In the genomic region with DNA sequence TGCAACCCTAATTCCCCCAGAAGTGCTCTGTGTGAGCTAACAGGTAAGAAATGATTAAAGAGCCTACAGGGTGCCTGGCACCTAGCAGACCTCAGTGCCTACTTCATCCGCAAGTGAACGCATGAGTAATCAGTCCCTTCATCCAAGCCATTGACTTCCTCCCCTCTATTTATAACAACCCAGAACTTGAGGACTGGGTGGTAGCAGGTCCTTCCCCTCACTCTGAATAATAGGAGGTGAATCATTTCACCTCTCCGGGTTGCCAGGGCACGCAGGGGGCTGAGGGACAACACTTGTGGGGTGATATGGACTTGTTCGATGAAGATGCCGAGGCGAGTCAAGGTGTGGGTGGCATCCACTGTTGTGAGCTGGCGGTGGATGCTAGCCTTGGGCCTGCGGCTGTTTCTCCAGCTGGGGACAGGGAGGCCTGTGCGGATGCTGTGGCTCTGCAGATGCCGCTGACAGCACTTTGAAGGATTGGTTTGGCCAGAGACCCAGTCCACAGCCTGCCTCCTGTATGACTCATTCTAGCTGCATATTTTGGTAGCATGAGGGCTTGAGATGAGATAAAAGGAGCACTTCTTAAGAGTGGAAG, we compare ENCODE assay signal across 8 cellular contexts. TPM values are rescaled to one million over a fixed set of nuclear protein-coding genes. Genes with fewer than 3 reads are reported as not detected.
DNase-seq lines count a peak whose midpoint lies in the region; ATAC-seq, FAIRE-seq and TF ChIP-seq lines count a peak whose summit lies in the region.

No MANE protein-coding gene starts in this region.

- H3K27ac ChIP-seq in endodermal cell (ENCODE audit: low read depth, low read length) = no peak overlapping the region
- H3K27ac ChIP-seq in temporal lobe (ENCODE audit: low read depth, low read length) = peak overlapping the region; percentile 60

- H3K27ac Mint-ChIP-seq in endodermal cell = peak overlapping the region; percentile 57
- H3K27ac Mint-ChIP-seq in natural killer cell = peak overlapping the region; percentile 98 to 99

- peaks cover 56% of the 10 kb centered on the region for H3K4me1 Mint-ChIP-seq in endodermal cell
- H3K4me1 Mint-ChIP-seq in natural killer cell = peaks cover 96 to 99% of the 10 kb centered on the region in 2 donors

- no peaks in the 10 kb centered on the region for H3K36me3 ChIP-seq in endodermal cell (ENCODE audit: control insufficient read depth, insufficient read depth, low read length)

- H3K4me3 Mint-ChIP-seq in endodermal cell = no peak overlapping the region
- peak overlapping the region; percentile 86 for H3K4me3 Mint-ChIP-seq in natural killer cell

- intact Hi-C loops in natural killer cell (cut with micrococcal nuclease) = loop anchor here (1.0 to 2.0 kb wide), 4 partner anchors 8 to 50 kb away; no protein-coding TSS in a partner anchor

- H3K36me3 Mint-ChIP-seq in endodermal cell (ENCODE audit: low read depth) (no peaks in the 10 kb centered on the region), natural killer cell (peaks cover 2% of the 10 kb centered on the region)

- no peaks in the 10 kb centered on the region for H3K9me3 ChIP-seq in endodermal cell (ENCODE audit: control insufficient read depth, low read length)

- TF ChIP-seq CTCF in endodermal cell (conservative IDR thresholded peaks at IDR 0.05) (no peak), natural killer cell (IDR thresholded peaks at IDR 0.05) (no peak)

- H3K27me3 Mint-ChIP-seq in endodermal cell (ENCODE audit: insufficient read depth) (no peaks in the 10 kb centered on the region), natural killer cell (ENCODE audit: low read depth in 2 of 2) (no peaks in the 10 kb centered on the region)

- H3K9me3 Mint-ChIP-seq in endodermal cell (no peaks in the 10 kb centered on the region), natural killer cell (no peaks in the 10 kb centered on the region)

- DNase-seq in DMS 273 treated with DMSO at 0.1 percent for 48 hours (lab: John Stamatoyannopoulos, UW) (peak; percentile 36), H54 (ENCODE audit: insufficient read length, low spot score) (peak; percentile 56), NCI-H1694 treated with DMSO at 0.1 percent for 48 hours (lab: John Stamatoyannopoulos, UW) (peak; percentile 30), endodermal cell (peak; percentile 81), natural killer cell (peak; percentile 76), OCI-M1 (lab: John Stamatoyannopoulos, UW) (no peak)
- peak; percentile 61 to 72 for DNase-seq in activated CD8-positive, alpha-beta memory T cell treated with anti-CD3 and anti-CD28 coated beads for 4 hours (ENCODE audit: low read depth in 2 of 2)

- no peak for TF ChIP-seq POLR2A in H54 (IDR thresholded peaks at IDR 0.05; ENCODE audit: low read depth, low read length)

- peaks cover 9% of the 10 kb centered on the region for H3K4me1 ChIP-seq in endodermal cell (ENCODE audit: control insufficient read depth, insufficient read depth, low read length)

- H3K9ac ChIP-seq in endodermal cell (ENCODE audit: extremely low read depth, low read length, poor library complexity, severe bottlenecking) = no peak overlapping the region

- H3K4me3 ChIP-seq in endodermal cell (ENCODE audit: low read length) = no peak overlapping the region

- no peaks in the 10 kb centered on the region for H3K27me3 ChIP-seq in endodermal cell (ENCODE audit: control insufficient read depth, insufficient read depth, low read length, poor library complexity, severe bottlenecking)

- peak; percentile 87 for FAIRE-seq in H54 (lab: Jason Lieb, UNC)

- ATAC-seq in natural killer cell = peak; percentile 70 to 73 (median 70)

- WGBS in endodermal cell (ENCODE audit: insufficient coverage in 1 of 2, insufficient read length in 1 of 2), 2 experiments = 81 to 100% methylated on average over 2 to 11 of the region's 11 CpGs

RNA-seq across cellular contexts. Expression of a gene that starts 12.3 kb away (rescaled TPM):
- 10 to 100 TPM; 56.4 to 57.5 TPM for total RNA-seq in endodermal cell
- 14.7 TPM for polyA plus RNA-seq in endodermal cell (2013, experiment 1 of 2)
- 15.0 TPM for polyA plus RNA-seq in endodermal cell (2013, experiment 2 of 2)
- total RNA-seq in natural killer cell = 100 to 1,000 TPM; 386 to 519 (median 456) TPM
- total RNA-seq in temporal lobe = 40.6 TPM
